ENCODE assay signal across 8 cellular contexts in genomic region chr3:50324351-50325144, GRCh38. TPM values are rescaled to one million over a fixed set of nuclear protein-coding genes. Genes with fewer than 3 reads are reported as not detected.
DNase-seq lines count a peak whose midpoint lies in the region; ATAC-seq and TF ChIP-seq lines count a peak whose summit lies in the region.

No MANE protein-coding gene starts in this region.

- TF ChIP-seq EP300 in Ishikawa (IDR thresholded peaks at IDR 0.05; ENCODE audit: borderline replicate concordance) = no peak

- H3K27ac ChIP-seq in adrenal gland (peak overlapping the region; percentile 14 to 98 (median 94)), heart left ventricle (peak overlapping the region; percentile 93 to 99 (median 98)), rectal smooth muscle tissue (ENCODE audit: low read depth, low read length) (peak overlapping the region; percentile 38)

- H3K36me3 ChIP-seq in adrenal gland (replicated peaks in 1 of 2) (peaks cover 0 to 21% of the 10 kb centered on the region in 2 donors), heart left ventricle (peaks cover 0 to 30% (median 23%) of the 10 kb centered on the region in 9 donors), rectal smooth muscle tissue (ENCODE audit: control insufficient read depth, insufficient read depth, low read length) (peaks cover 5% of the 10 kb centered on the region)

- peak; percentile 49 for DNase-seq in Caki2 (ENCODE audit: low read depth)
- peak; percentile 13 to 63 for DNase-seq in SW 1271 (lab: John Stamatoyannopoulos, UW)
- DNase-seq in adrenal gland = peak; percentile 64 to 89 (median 78)
- DNase-seq in heart left ventricle = peak; percentile 70 to 87 (median 80)
- DNase-seq in NK-92 treated with Interleukin-12 subunit alpha and Interleukin-12 subunit beta, amount 100 ng/mL, for 24 hours (lab: John Stamatoyannopoulos, UW) = no peak

- H3K4me1 ChIP-seq in adrenal gland (replicated peaks in 1 of 2) = peaks cover 29 to 59% of the 10 kb centered on the region in 2 donors
- H3K4me1 ChIP-seq in heart left ventricle = peaks cover 5 to 72% (median 52%) of the 10 kb centered on the region in 12 donors
- H3K4me1 ChIP-seq in rectal smooth muscle tissue (ENCODE audit: control insufficient read depth, insufficient read depth, low read length) = peaks cover 26% of the 10 kb centered on the region

- WGBS in adrenal gland, 4 donors = 8 to 45% (median 37%) methylated on average over 1 to 4 of the region's 4 CpGs
- WGBS in heart left ventricle, 4 donors = 8 to 47% (median 32%) methylated on average over 3 to 4 of the region's 4 CpGs

- no peak for TF ChIP-seq POLR2A in adrenal gland (IDR thresholded peaks at IDR 0.05)
- TF ChIP-seq POLR2A in heart left ventricle (IDR thresholded peaks at IDR 0.05) = no peak

- H3K9me3 ChIP-seq in adrenal gland (replicated peaks in 1 of 3) = no peaks in the 10 kb centered on the region
- no peaks in the 10 kb centered on the region for H3K9me3 ChIP-seq in heart left ventricle

- peak; percentile 91 for TF ChIP-seq RAD21 in Ishikawa (IDR thresholded peaks at IDR 0.05; ENCODE audit: low read depth)

- in situ Hi-C loops in Caki2 (cut with HindIII; ENCODE audit: low pct_unique_long_range_greater_than_20kb, low sequenced_read_pairs) = no loop called here

- H3K4me3 ChIP-seq in adrenal gland (no peak overlapping the region), heart left ventricle (peak overlapping the region in 4 of 12 donors; percentile 4 to 10 (median 6)), rectal smooth muscle tissue (ENCODE audit: low read length) (no peak overlapping the region)

- no peaks in the 10 kb centered on the region for H3K27me3 ChIP-seq in adrenal gland
- H3K27me3 ChIP-seq in heart left ventricle = no peaks in the 10 kb centered on the region
- no peaks in the 10 kb centered on the region for H3K27me3 ChIP-seq in rectal smooth muscle tissue (ENCODE audit: control insufficient read depth, insufficient read depth, low read length)

- intact Hi-C loops in adrenal gland (cut with DNase I) = loop anchor here in 1 of 2 donors (5.0 kb wide), 1 partner anchor 52 kb away; no protein-coding TSS in a partner anchor
- intact Hi-C loops in heart left ventricle (cut with DNase I) = loop anchor here in 9 of 10 donors (1.0 to 10.0 kb wide), 9 partner anchors 32 to 132 kb away; partner anchors contain the start of genes GNAI2 (in 3 of the 9), LSMEM2 (in 2 of the 9), GNAT1 (in 1 of the 9) and IFRD2 (in 1 of the 9)

- peak; percentile 4 to 20 (median 8) for ATAC-seq in heart left ventricle
- no peak for ATAC-seq in HG03457 (IDR thresholded peaks at IDR 0.05; ENCODE audit: unreplicated experiment)

- TF ChIP-seq CTCF in adrenal gland (IDR thresholded peaks at IDR 0.05) (peak; percentile 77 to 93 (median 85)), heart left ventricle (IDR thresholded peaks at IDR 0.05) (peak; percentile 76 to 92 (median 86))

- no peak overlapping the region for H3K9ac ChIP-seq in rectal smooth muscle tissue (ENCODE audit: low read length)

TF ChIP-seq in Ishikawa, 13 proteins besides CTCF, POLR2A, EP300 and RAD21:
- TF ChIP-seq TEAD4 (IDR thresholded peaks at IDR 0.05) (no peak), CEBPB (IDR thresholded peaks at IDR 0.05) (no peak), TAF1 (IDR thresholded peaks at IDR 0.05; ENCODE audit: low read depth) (no peak), YY1 (IDR thresholded peaks at IDR 0.05; ENCODE audit: low read depth) (0 out of 2 replicates have a peak, but pooled peaks have one; percentile 15), CREB1 (IDR thresholded peaks at IDR 0.05; ENCODE audit: low read depth) (no peak), USF1 (IDR thresholded peaks at IDR 0.05) (no peak), EGR1 (IDR thresholded peaks at IDR 0.05) (no peak), REST (IDR thresholded peaks at IDR 0.05; ENCODE audit: low read depth) (no peak)

RNA-seq across cellular contexts. Expression of gene HYAL2, which starts 2.0 kb away (rescaled TPM):
- total RNA-seq in Caki2 (2014; rRNA removed; shearing (Covaris generic); ENCODE audit: low replicate concordance) = 61.4 and 92.2 TPM in 2 replicates
- total RNA-seq in adrenal gland (100 to 1,000 TPM in 4 of 8 donors, 10 to 100 TPM in 4; 62.9 to 186 (median 99.8) TPM), heart left ventricle (100 to 1,000 TPM in 2 of 9 donors, 10 to 100 TPM in 7; 24.0 to 234 (median 48.5) TPM)
- polyA plus RNA-seq in adrenal gland (100 to 1,000 TPM in 2 of 3 donors, 10 to 100 TPM in 1; 28.0 to 147 (median 109) TPM), heart left ventricle (100 to 1,000 TPM in 1 of 2 donors, 10 to 100 TPM in 1; 52.2 to 119 TPM)

RNA-seq across cellular contexts. Expression of gene TUSC2, which starts 3.5 kb away (rescaled TPM):
- total RNA-seq in Caki2 (2014; rRNA removed; shearing (Covaris generic); ENCODE audit: low replicate concordance) = 13.7 and 19.0 TPM in 2 replicates
- 10 to 100 TPM; 29.0 to 64.3 (median 35.6) TPM for total RNA-seq in adrenal gland
- 10 to 100 TPM; 28.8 to 35.5 (median 31.9) TPM for polyA plus RNA-seq in adrenal gland
- 10 to 100 TPM; 24.5 to 34.9 (median 29.0) TPM for total RNA-seq in heart left ventricle
- polyA plus RNA-seq in heart left ventricle = 10 to 100 TPM; 27.6 to 68.1 TPM

RNA-seq across cellular contexts. Expression of gene RASSF1, which starts 16.1 kb away (rescaled TPM):
- total RNA-seq in Caki2 (2014; rRNA removed; shearing (Covaris generic); ENCODE audit: low replicate concordance) = 37.1 and 38.8 TPM in 2 replicates
- 10 to 100 TPM; 12.4 to 27.4 (median 14.7) TPM for total RNA-seq in adrenal gland
- 10 to 100 TPM in 2 of 3 donors, 1 to 10 TPM in 1; 9.6 to 26.4 (median 23.5) TPM for polyA plus RNA-seq in adrenal gland
- 10 to 100 TPM in 7 of 9 donors, 1 to 10 TPM in 2; 7.9 to 25.5 (median 11.4) TPM for total RNA-seq in heart left ventricle
- polyA plus RNA-seq in heart left ventricle = 10 to 100 TPM; 14.2 to 58.6 TPM

RNA-seq across cellular contexts. Expression of gene ZMYND10, which starts 21.0 kb away (rescaled TPM):
- 3.3 and 10.8 TPM in 2 replicates for total RNA-seq in Caki2 (2014; rRNA removed; shearing (Covaris generic); ENCODE audit: low replicate concordance)
- total RNA-seq in adrenal gland (under 1 TPM in 5 of 8 donors, not detected in 3; 0.11 to 0.57 (median 0.34) TPM), heart left ventricle (1 to 10 TPM in 2 of 9 donors, under 1 TPM in 2, not detected in 5; 0.49 to 1.4 (median 1.0) TPM)
- polyA plus RNA-seq in adrenal gland (1 to 10 TPM in 2 of 3 donors, not detected in 1; 1.2 to 1.9 TPM), heart left ventricle (under 1 TPM; 0.15 to 0.29 TPM)

RNA-seq across cellular contexts. Expression of gene HYAL1, which starts 21.2 kb away (rescaled TPM):
- 1.2 TPM in 1 of 2 replicates, not detected in the other for total RNA-seq in Caki2 (2014; rRNA removed; shearing (Covaris generic); ENCODE audit: low replicate concordance)
- total RNA-seq in adrenal gland (10 to 100 TPM; 19.9 to 50.5 (median 36.8) TPM), heart left ventricle (10 to 100 TPM; 36.9 to 99.7 (median 57.8) TPM)
- polyA plus RNA-seq in adrenal gland (10 to 100 TPM in 2 of 3 donors, 1 to 10 TPM in 1; 9.7 to 50.1 (median 16.5) TPM), heart left ventricle (10 to 100 TPM; 37.6 to 60.7 TPM)

Comparison
In these comparisons a context has a peak if more than half of its experiments do, and no peak if none do; other contexts are left out.
1. H3K27ac ChIP-seq: peak in every context shown above with its lines; median percentile 98 in heart left ventricle; 94 in adrenal gland; 38 in rectal smooth muscle tissue.